Comparison of ENCODE assay signal across 1 cellular context in the genomic region with DNA sequence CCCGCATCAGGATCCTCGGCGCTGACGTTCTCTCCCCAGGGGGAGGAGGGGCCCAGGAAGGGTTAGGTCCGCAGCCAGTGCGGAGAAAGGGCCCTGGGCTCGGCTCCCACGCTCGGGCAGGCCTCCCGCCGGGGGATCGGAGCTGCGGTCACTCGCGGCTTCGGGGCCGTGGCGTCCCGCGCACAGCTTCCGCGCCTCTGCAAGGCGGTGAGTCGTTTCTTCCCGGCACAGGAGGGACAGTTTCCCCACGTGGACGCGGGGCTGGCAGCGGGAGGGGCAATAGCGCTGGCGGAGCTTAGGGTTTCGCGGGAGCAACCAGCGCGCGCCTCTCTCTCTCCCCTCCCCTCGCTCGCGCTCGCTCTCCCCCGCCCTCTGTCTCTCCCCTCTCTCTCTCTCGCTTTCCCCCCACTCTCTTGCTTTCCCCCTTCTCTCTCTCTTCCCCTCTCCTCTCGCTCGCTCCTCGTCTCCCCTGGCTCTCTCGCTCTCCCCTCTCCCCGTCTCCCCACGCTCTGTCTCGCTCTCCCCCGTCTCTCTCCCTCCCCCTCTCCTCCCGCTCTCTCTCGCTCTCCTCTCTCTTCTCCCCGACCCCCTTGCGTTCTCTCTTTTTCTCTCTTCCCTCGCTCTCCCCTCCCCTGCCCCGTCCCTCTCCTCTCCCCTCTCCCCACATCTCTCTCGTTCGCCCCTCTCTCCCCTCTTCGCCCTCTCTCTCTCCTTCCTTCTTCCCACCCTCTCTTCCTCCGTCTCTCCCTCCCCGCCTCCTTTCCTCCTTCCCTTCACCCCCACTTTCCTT.
A peak's percentile ranks its signal among the peaks of the same experiment; 100 is the strongest.
TF ChIP-seq lines count a peak whose summit lies in the region.

No MANE protein-coding gene starts in this region.

TF ChIP-seq in HepG2, 621 proteins besides CTCF, POLR2A, EP300 and RAD21 (continued from another document and continues in another):
- TF ChIP-seq, protein P1, sequence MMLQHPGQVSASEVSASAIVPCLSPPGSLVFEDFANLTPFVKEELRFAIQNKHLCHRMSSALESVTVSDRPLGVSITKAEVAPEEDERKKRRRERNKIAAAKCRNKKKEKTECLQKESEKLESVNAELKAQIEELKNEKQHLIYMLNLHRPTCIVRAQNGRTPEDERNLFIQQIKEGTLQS (CRISPR knock-in tag; IDR thresholded peaks at IDR 0.05) = 0 out of 2 replicates have a peak, but pooled peaks have one; percentile 33
- TF ChIP-seq, protein P2, sequence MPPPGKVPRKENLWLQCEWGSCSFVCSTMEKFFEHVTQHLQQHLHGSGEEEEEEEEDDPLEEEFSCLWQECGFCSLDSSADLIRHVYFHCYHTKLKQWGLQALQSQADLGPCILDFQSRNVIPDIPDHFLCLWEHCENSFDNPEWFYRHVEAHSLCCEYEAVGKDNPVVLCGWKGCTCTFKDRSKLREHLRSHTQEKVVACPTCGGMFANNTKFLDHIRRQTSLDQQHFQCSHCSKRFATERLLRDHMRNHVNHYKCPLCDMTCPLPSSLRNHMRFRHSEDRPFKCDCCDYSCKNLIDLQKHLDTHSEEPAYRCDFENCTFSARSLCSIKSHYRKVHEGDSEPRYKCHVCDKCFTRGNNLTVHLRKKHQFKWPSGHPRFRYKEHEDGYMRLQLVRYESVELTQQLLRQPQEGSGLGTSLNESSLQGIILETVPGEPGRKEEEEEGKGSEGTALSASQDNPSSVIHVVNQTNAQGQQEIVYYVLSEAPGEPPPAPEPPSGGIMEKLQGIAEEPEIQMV (CRISPR knock-in tag; IDR thresholded peaks at IDR 0.05; ENCODE audit: low read depth) = no peak
- TF ChIP-seq KDM6A (CRISPR knock-in tag; IDR thresholded peaks at IDR 0.05; ENCODE audit: low read depth) (no peak), ZNF678 (CRISPR knock-in tag; IDR thresholded peaks at IDR 0.05) (no peak), HOXA5 (CRISPR knock-in tag; IDR thresholded peaks at IDR 0.05) (0 out of 2 replicates have a peak, but pooled peaks have one; percentile 49), WIZ (CRISPR knock-in tag; IDR thresholded peaks at IDR 0.05) (no peak), MEF2D (CRISPR knock-in tag; IDR thresholded peaks at IDR 0.05) (no peak), CBFB (CRISPR knock-in tag; IDR thresholded peaks at IDR 0.05) (0 out of 2 replicates have a peak, but pooled peaks have one; percentile 32), ZNF296 (CRISPR knock-in tag; conservative IDR thresholded peaks at IDR 0.05) (no peak), ZNF781 (CRISPR knock-in tag; IDR thresholded peaks at IDR 0.05; ENCODE audit: borderline replicate concordance, not compliant biosample characterization) (no peak), ZNF782 (CRISPR knock-in tag; IDR thresholded peaks at IDR 0.05; ENCODE audit: borderline replicate concordance) (no peak), ZNF121 (CRISPR knock-in tag; IDR thresholded peaks at IDR 0.05) (no peak), EED (CRISPR knock-in tag; IDR thresholded peaks at IDR 0.05) (peak; percentile 37; the same call in 1 of the 2 replicates), ZNF558 (CRISPR knock-in tag; IDR thresholded peaks at IDR 0.05; ENCODE audit: borderline replicate concordance) (no peak), FOSL1 (CRISPR knock-in tag; IDR thresholded peaks at IDR 0.05; ENCODE audit: borderline replicate concordance) (no peak), CBX2 (IDR thresholded peaks at IDR 0.05; ENCODE audit: low read depth, low read length) (no peak), CBX2 (CRISPR knock-in tag; IDR thresholded peaks at IDR 0.05; ENCODE audit: low read depth) (peak; percentile 68; the same call in 1 of the 2 replicates), GPN1 (CRISPR knock-in tag; IDR thresholded peaks at IDR 0.05; ENCODE audit: borderline replicate concordance) (no peak)
- TF ChIP-seq, protein P3, sequence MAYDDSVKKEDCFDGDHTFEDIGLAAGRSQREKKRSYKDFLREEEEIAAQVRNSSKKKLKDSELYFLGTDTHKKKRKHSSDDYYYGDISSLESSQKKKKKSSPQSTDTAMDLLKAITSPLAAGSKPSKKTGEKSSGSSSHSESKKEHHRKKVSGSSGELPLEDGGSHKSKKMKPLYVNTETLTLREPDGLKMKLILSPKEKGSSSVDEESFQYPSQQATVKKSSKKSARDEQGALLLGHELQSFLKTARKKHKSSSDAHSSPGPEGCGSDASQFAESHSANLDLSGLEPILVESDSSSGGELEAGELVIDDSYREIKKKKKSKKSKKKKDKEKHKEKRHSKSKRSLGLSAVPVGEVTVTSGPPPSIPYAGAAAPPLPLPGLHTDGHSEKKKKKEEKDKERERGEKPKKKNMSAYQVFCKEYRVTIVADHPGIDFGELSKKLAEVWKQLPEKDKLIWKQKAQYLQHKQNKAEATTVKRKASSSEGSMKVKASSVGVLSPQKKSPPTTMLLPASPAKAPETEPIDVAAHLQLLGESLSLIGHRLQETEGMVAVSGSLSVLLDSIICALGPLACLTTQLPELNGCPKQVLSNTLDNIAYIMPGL (CRISPR knock-in tag; IDR thresholded peaks at IDR 0.05; ENCODE audit: borderline replicate concordance in 1 of 2, low read depth in 1 of 2) = no peak
- TF ChIP-seq, protein P4, sequence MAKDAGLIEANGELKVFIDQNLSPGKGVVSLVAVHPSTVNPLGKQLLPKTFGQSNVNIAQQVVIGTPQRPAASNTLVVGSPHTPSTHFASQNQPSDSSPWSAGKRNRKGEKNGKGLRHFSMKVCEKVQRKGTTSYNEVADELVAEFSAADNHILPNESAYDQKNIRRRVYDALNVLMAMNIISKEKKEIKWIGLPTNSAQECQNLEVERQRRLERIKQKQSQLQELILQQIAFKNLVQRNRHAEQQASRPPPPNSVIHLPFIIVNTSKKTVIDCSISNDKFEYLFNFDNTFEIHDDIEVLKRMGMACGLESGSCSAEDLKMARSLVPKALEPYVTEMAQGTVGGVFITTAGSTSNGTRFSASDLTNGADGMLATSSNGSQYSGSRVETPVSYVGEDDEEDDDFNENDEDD (CRISPR knock-in tag; IDR thresholded peaks at IDR 0.05; ENCODE audit: borderline replicate concordance) = peak; percentile 58; the same call in 1 of the 2 replicates
- TF ChIP-seq, protein P5, sequence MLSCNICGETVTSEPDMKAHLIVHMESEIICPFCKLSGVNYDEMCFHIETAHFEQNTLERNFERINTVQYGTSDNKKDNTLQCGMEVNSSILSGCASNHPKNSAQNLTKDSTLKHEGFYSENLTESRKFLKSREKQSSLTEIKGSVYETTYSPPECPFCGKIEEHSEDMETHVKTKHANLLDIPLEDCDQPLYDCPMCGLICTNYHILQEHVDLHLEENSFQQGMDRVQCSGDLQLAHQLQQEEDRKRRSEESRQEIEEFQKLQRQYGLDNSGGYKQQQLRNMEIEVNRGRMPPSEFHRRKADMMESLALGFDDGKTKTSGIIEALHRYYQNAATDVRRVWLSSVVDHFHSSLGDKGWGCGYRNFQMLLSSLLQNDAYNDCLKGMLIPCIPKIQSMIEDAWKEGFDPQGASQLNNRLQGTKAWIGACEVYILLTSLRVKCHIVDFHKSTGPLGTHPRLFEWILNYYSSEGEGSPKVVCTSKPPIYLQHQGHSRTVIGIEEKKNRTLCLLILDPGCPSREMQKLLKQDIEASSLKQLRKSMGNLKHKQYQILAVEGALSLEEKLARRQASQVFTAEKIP (CRISPR knock-in tag; IDR thresholded peaks at IDR 0.05; ENCODE audit: borderline replicate concordance) = no peak
- TF ChIP-seq, protein P6, sequence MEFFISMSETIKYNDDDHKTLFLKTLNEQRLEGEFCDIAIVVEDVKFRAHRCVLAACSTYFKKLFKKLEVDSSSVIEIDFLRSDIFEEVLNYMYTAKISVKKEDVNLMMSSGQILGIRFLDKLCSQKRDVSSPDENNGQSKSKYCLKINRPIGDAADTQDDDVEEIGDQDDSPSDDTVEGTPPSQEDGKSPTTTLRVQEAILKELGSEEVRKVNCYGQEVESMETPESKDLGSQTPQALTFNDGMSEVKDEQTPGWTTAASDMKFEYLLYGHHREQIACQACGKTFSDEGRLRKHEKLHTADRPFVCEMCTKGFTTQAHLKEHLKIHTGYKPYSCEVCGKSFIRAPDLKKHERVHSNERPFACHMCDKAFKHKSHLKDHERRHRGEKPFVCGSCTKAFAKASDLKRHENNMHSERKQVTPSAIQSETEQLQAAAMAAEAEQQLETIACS (CRISPR knock-in tag; IDR thresholded peaks at IDR 0.05) = peak; percentile 59
- TF ChIP-seq, protein P7, sequence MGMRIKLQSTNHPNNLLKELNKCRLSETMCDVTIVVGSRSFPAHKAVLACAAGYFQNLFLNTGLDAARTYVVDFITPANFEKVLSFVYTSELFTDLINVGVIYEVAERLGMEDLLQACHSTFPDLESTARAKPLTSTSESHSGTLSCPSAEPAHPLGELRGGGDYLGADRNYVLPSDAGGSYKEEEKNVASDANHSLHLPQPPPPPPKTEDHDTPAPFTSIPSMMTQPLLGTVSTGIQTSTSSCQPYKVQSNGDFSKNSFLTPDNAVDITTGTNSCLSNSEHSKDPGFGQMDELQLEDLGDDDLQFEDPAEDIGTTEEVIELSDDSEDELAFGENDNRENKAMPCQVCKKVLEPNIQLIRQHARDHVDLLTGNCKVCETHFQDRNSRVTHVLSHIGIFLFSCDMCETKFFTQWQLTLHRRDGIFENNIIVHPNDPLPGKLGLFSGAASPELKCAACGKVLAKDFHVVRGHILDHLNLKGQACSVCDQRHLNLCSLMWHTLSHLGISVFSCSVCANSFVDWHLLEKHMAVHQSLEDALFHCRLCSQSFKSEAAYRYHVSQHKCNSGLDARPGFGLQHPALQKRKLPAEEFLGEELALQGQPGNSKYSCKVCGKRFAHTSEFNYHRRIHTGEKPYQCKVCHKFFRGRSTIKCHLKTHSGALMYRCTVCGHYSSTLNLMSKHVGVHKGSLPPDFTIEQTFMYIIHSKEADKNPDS (CRISPR knock-in tag; IDR thresholded peaks at IDR 0.05) = peak; percentile 31; the same call in 1 of the 2 replicates
- TF ChIP-seq, protein P8, sequence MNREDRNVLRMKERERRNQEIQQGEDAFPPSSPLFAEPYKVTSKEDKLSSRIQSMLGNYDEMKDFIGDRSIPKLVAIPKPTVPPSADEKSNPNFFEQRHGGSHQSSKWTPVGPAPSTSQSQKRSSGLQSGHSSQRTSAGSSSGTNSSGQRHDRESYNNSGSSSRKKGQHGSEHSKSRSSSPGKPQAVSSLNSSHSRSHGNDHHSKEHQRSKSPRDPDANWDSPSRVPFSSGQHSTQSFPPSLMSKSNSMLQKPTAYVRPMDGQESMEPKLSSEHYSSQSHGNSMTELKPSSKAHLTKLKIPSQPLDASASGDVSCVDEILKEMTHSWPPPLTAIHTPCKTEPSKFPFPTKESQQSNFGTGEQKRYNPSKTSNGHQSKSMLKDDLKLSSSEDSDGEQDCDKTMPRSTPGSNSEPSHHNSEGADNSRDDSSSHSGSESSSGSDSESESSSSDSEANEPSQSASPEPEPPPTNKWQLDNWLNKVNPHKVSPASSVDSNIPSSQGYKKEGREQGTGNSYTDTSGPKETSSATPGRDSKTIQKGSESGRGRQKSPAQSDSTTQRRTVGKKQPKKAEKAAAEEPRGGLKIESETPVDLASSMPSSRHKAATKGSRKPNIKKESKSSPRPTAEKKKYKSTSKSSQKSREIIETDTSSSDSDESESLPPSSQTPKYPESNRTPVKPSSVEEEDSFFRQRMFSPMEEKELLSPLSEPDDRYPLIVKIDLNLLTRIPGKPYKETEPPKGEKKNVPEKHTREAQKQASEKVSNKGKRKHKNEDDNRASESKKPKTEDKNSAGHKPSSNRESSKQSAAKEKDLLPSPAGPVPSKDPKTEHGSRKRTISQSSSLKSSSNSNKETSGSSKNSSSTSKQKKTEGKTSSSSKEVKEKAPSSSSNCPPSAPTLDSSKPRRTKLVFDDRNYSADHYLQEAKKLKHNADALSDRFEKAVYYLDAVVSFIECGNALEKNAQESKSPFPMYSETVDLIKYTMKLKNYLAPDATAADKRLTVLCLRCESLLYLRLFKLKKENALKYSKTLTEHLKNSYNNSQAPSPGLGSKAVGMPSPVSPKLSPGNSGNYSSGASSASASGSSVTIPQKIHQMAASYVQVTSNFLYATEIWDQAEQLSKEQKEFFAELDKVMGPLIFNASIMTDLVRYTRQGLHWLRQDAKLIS (CRISPR knock-in tag; IDR thresholded peaks at IDR 0.05) = no peak
- TF ChIP-seq, protein P9, sequence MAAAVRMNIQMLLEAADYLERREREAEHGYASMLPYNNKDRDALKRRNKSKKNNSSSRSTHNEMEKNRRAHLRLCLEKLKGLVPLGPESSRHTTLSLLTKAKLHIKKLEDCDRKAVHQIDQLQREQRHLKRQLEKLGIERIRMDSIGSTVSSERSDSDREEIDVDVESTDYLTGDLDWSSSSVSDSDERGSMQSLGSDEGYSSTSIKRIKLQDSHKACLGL (CRISPR knock-in tag; IDR thresholded peaks at IDR 0.05) = peak; percentile 61; the same call in 1 of the 2 replicates
- TF ChIP-seq, protein P10, sequence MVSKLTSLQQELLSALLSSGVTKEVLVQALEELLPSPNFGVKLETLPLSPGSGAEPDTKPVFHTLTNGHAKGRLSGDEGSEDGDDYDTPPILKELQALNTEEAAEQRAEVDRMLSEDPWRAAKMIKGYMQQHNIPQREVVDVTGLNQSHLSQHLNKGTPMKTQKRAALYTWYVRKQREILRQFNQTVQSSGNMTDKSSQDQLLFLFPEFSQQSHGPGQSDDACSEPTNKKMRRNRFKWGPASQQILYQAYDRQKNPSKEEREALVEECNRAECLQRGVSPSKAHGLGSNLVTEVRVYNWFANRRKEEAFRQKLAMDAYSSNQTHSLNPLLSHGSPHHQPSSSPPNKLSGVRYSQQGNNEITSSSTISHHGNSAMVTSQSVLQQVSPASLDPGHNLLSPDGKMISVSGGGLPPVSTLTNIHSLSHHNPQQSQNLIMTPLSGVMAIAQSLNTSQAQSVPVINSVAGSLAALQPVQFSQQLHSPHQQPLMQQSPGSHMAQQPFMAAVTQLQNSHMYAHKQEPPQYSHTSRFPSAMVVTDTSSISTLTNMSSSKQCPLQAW (CRISPR knock-in tag; IDR thresholded peaks at IDR 0.05) = no peak
- TF ChIP-seq, protein P11, sequence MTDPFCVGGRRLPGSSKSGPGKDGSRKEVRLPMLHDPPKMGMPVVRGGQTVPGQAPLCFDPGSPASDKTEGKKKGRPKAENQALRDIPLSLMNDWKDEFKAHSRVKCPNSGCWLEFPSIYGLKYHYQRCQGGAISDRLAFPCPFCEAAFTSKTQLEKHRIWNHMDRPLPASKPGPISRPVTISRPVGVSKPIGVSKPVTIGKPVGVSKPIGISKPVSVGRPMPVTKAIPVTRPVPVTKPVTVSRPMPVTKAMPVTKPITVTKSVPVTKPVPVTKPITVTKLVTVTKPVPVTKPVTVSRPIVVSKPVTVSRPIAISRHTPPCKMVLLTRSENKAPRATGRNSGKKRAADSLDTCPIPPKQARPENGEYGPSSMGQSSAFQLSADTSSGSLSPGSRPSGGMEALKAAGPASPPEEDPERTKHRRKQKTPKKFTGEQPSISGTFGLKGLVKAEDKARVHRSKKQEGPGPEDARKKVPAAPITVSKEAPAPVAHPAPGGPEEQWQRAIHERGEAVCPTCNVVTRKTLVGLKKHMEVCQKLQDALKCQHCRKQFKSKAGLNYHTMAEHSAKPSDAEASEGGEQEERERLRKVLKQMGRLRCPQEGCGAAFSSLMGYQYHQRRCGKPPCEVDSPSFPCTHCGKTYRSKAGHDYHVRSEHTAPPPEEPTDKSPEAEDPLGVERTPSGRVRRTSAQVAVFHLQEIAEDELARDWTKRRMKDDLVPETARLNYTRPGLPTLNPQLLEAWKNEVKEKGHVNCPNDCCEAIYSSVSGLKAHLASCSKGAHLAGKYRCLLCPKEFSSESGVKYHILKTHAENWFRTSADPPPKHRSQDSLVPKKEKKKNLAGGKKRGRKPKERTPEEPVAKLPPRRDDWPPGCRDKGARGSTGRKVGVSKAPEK (CRISPR knock-in tag; IDR thresholded peaks at IDR 0.05; ENCODE audit: borderline replicate concordance) = peak; percentile 98
